In genomic region chr14:53855127-53855526, GRCh38 we compare ENCODE assay signal across 1 cellular context.
TF ChIP-seq lines count a peak whose summit lies in the region.

No MANE protein-coding gene starts in this region.

TF ChIP-seq in HepG2, 621 proteins besides CTCF, POLR2A, EP300 and RAD21 (continued from another document and continues in another):
- TF ChIP-seq GMEB1 (CRISPR knock-in tag; IDR thresholded peaks at IDR 0.05; ENCODE audit: borderline replicate concordance): no peak
- TF ChIP-seq JUNB (CRISPR knock-in tag; IDR thresholded peaks at IDR 0.05; ENCODE audit: borderline replicate concordance): peak; percentile 58; the same call in 1 of the 2 replicates
- TF ChIP-seq ZNF383 (CRISPR knock-in tag; IDR thresholded peaks at IDR 0.05; ENCODE audit: borderline replicate concordance): no peak
- TF ChIP-seq ATRX (CRISPR knock-in tag; IDR thresholded peaks at IDR 0.05; ENCODE audit: borderline replicate concordance): no peak
- TF ChIP-seq AKNA (CRISPR knock-in tag; IDR thresholded peaks at IDR 0.05; ENCODE audit: borderline replicate concordance): no peak
- no peak for TF ChIP-seq ATAD3A (CRISPR knock-in tag; IDR thresholded peaks at IDR 0.05)
- no peak for TF ChIP-seq CSRNP2 (CRISPR knock-in tag; conservative IDR thresholded peaks at IDR 0.05; ENCODE audit: low read depth)
- no peak for TF ChIP-seq CENPT (CRISPR knock-in tag; IDR thresholded peaks at IDR 0.05; ENCODE audit: low read depth)
- no peak for TF ChIP-seq ZBTB46 (CRISPR knock-in tag; IDR thresholded peaks at IDR 0.05; ENCODE audit: borderline replicate concordance)
- no peak for TF ChIP-seq RBAK (CRISPR knock-in tag; IDR thresholded peaks at IDR 0.05)
- TF ChIP-seq ATF7-NPFF (CRISPR knock-in tag; IDR thresholded peaks at IDR 0.05; ENCODE audit: low read depth): no peak
- TF ChIP-seq HNF1A (IDR thresholded peaks at IDR 0.05; ENCODE audit: low read depth): no peak
- no peak; the same call in 1 of the 2 replicates for TF ChIP-seq HNF1A (CRISPR knock-in tag; IDR thresholded peaks at IDR 0.05; ENCODE audit: borderline replicate concordance)
- TF ChIP-seq ZNF512B (CRISPR knock-in tag; IDR thresholded peaks at IDR 0.05; ENCODE audit: borderline replicate concordance): no peak
- TF ChIP-seq RARA (CRISPR knock-in tag; IDR thresholded peaks at IDR 0.05): 0 out of 2 replicates have a peak, but pooled peaks have one; percentile 28
- TF ChIP-seq REPIN1 (CRISPR knock-in tag; IDR thresholded peaks at IDR 0.05; ENCODE audit: borderline replicate concordance, low read depth): no peak
- TF ChIP-seq RNF219 (CRISPR knock-in tag; IDR thresholded peaks at IDR 0.05): no peak
- no peak for TF ChIP-seq HNRNPK (IDR thresholded peaks at IDR 0.05; ENCODE audit: low read depth, low read length, poor library complexity, severe bottlenecking)
- TF ChIP-seq KMT2A (CRISPR knock-in tag; IDR thresholded peaks at IDR 0.05): no peak
- no peak for TF ChIP-seq ZBTB33 (CRISPR knock-in tag; IDR thresholded peaks at IDR 0.05)
- no peak for TF ChIP-seq SRSF1 (optimal IDR thresholded peaks at IDR 0.05; ENCODE audit: low read depth, low read length)
- no peak for TF ChIP-seq ZBTB7A (CRISPR knock-in tag; IDR thresholded peaks at IDR 0.05)
- no peak for TF ChIP-seq ZBTB1 (CRISPR knock-in tag; IDR thresholded peaks at IDR 0.05; ENCODE audit: borderline replicate concordance)
